In the genomic region with DNA sequence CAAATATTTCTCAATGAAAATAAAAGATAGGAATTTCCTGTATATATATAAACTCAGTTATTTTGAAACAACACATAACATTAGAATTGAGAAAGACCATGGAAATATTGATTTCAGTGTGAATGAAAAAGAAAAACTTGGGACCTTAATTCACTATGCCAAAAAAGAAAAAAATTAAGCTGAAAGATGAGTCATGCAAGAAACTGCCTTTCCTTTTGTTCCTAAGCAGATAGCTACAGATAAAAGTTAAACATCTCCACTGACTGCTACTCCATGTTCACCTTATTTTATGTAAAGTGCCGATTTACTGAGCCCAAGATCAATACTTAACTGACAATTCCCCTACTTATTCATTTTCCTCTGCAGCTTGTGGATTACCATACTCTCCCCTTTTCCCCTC, we compare ENCODE assay signal across 1 cellular context.
TF ChIP-seq lines count a peak whose summit lies in the region.

No MANE protein-coding gene starts in this region.

TF ChIP-seq in H1, 55 proteins besides CTCF, POLR2A, EP300 and RAD21:
- no peak for TF ChIP-seq SP2 (IDR thresholded peaks at IDR 0.05; ENCODE audit: low read length)
- TF ChIP-seq, protein P1, sequence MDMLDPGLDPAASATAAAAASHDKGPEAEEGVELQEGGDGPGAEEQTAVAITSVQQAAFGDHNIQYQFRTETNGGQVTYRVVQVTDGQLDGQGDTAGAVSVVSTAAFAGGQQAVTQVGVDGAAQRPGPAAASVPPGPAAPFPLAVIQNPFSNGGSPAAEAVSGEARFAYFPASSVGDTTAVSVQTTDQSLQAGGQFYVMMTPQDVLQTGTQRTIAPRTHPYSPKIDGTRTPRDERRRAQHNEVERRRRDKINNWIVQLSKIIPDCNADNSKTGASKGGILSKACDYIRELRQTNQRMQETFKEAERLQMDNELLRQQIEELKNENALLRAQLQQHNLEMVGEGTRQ (IDR thresholded peaks at IDR 0.05; ENCODE audit: low read length): no peak
- TF ChIP-seq CBX8 (IDR thresholded peaks at IDR 0.05; ENCODE audit: borderline replicate concordance, low read depth, low read length): no peak
- no peak for TF ChIP-seq POLR2AphosphoS5 (IDR thresholded peaks at IDR 0.05; ENCODE audit: low read depth, low read length)
- TF ChIP-seq SUZ12 (IDR thresholded peaks at IDR 0.05; ENCODE audit: low read length): no peak
- TF ChIP-seq, protein P2, sequence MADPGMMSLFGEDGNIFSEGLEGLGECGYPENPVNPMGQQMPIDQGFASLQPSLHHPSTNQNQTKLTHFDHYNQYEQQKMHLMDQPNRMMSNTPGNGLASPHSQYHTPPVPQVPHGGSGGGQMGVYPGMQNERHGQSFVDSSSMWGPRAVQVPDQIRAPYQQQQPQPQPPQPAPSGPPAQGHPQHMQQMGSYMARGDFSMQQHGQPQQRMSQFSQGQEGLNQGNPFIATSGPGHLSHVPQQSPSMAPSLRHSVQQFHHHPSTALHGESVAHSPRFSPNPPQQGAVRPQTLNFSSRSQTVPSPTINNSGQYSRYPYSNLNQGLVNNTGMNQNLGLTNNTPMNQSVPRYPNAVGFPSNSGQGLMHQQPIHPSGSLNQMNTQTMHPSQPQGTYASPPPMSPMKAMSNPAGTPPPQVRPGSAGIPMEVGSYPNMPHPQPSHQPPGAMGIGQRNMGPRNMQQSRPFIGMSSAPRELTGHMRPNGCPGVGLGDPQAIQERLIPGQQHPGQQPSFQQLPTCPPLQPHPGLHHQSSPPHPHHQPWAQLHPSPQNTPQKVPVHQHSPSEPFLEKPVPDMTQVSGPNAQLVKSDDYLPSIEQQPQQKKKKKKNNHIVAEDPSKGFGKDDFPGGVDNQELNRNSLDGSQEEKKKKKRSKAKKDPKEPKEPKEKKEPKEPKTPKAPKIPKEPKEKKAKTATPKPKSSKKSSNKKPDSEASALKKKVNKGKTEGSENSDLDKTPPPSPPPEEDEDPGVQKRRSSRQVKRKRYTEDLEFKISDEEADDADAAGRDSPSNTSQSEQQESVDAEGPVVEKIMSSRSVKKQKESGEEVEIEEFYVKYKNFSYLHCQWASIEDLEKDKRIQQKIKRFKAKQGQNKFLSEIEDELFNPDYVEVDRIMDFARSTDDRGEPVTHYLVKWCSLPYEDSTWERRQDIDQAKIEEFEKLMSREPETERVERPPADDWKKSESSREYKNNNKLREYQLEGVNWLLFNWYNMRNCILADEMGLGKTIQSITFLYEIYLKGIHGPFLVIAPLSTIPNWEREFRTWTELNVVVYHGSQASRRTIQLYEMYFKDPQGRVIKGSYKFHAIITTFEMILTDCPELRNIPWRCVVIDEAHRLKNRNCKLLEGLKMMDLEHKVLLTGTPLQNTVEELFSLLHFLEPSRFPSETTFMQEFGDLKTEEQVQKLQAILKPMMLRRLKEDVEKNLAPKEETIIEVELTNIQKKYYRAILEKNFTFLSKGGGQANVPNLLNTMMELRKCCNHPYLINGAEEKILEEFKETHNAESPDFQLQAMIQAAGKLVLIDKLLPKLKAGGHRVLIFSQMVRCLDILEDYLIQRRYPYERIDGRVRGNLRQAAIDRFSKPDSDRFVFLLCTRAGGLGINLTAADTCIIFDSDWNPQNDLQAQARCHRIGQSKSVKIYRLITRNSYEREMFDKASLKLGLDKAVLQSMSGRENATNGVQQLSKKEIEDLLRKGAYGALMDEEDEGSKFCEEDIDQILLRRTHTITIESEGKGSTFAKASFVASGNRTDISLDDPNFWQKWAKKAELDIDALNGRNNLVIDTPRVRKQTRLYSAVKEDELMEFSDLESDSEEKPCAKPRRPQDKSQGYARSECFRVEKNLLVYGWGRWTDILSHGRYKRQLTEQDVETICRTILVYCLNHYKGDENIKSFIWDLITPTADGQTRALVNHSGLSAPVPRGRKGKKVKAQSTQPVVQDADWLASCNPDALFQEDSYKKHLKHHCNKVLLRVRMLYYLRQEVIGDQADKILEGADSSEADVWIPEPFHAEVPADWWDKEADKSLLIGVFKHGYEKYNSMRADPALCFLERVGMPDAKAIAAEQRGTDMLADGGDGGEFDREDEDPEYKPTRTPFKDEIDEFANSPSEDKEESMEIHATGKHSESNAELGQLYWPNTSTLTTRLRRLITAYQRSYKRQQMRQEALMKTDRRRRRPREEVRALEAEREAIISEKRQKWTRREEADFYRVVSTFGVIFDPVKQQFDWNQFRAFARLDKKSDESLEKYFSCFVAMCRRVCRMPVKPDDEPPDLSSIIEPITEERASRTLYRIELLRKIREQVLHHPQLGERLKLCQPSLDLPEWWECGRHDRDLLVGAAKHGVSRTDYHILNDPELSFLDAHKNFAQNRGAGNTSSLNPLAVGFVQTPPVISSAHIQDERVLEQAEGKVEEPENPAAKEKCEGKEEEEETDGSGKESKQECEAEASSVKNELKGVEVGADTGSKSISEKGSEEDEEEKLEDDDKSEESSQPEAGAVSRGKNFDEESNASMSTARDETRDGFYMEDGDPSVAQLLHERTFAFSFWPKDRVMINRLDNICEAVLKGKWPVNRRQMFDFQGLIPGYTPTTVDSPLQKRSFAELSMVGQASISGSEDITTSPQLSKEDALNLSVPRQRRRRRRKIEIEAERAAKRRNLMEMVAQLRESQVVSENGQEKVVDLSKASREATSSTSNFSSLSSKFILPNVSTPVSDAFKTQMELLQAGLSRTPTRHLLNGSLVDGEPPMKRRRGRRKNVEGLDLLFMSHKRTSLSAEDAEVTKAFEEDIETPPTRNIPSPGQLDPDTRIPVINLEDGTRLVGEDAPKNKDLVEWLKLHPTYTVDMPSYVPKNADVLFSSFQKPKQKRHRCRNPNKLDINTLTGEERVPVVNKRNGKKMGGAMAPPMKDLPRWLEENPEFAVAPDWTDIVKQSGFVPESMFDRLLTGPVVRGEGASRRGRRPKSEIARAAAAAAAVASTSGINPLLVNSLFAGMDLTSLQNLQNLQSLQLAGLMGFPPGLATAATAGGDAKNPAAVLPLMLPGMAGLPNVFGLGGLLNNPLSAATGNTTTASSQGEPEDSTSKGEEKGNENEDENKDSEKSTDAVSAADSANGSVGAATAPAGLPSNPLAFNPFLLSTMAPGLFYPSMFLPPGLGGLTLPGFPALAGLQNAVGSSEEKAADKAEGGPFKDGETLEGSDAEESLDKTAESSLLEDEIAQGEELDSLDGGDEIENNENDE (IDR thresholded peaks at IDR 0.05; ENCODE audit: insufficient replicate concordance, low read length): no peak
- no peak for TF ChIP-seq SIN3A (conservative IDR thresholded peaks at IDR 0.05 in 1 of 2, IDR thresholded peaks at IDR 0.05 in 1 of 2; ENCODE audit: low read depth in 1 of 2, low read length in 2 of 2)
- TF ChIP-seq KDM4A (IDR thresholded peaks at IDR 0.05; ENCODE audit: low read depth, low read length, severe bottlenecking): no peak
- TF ChIP-seq, protein P3, sequence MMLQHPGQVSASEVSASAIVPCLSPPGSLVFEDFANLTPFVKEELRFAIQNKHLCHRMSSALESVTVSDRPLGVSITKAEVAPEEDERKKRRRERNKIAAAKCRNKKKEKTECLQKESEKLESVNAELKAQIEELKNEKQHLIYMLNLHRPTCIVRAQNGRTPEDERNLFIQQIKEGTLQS (IDR thresholded peaks at IDR 0.05; ENCODE audit: insufficient read depth, low read depth, low read length): no peak
- TF ChIP-seq, protein P4, sequence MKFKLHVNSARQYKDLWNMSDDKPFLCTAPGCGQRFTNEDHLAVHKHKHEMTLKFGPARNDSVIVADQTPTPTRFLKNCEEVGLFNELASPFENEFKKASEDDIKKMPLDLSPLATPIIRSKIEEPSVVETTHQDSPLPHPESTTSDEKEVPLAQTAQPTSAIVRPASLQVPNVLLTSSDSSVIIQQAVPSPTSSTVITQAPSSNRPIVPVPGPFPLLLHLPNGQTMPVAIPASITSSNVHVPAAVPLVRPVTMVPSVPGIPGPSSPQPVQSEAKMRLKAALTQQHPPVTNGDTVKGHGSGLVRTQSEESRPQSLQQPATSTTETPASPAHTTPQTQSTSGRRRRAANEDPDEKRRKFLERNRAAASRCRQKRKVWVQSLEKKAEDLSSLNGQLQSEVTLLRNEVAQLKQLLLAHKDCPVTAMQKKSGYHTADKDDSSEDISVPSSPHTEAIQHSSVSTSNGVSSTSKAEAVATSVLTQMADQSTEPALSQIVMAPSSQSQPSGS (IDR thresholded peaks at IDR 0.05; ENCODE audit: low read length): no peak
- no peak for TF ChIP-seq SRF (IDR thresholded peaks at IDR 0.05; ENCODE audit: low read depth, low read length)
- no peak for TF ChIP-seq TBP (IDR thresholded peaks at IDR 0.05; ENCODE audit: low read depth, low read length)
- TF ChIP-seq SIX5 (IDR thresholded peaks at IDR 0.05; ENCODE audit: low read depth, low read length): no peak
- no peak for TF ChIP-seq RNF2 (IDR thresholded peaks at IDR 0.05; ENCODE audit: borderline replicate concordance, low read depth, low read length, missing control alignments, poor library complexity, severe bottlenecking)
- no peak for TF ChIP-seq GABPA (IDR thresholded peaks at IDR 0.05; ENCODE audit: borderline replicate concordance, insufficient read depth, low read length)
- no peak for TF ChIP-seq JUN (IDR thresholded peaks at IDR 0.05; ENCODE audit: low read depth, low read length)
- TF ChIP-seq EGR1 (IDR thresholded peaks at IDR 0.05; ENCODE audit: borderline replicate concordance, low read depth, low read length): no peak
- TF ChIP-seq SP1 (IDR thresholded peaks at IDR 0.05; ENCODE audit: low read depth, low read length): no peak
- TF ChIP-seq CBX5 (IDR thresholded peaks at IDR 0.05; ENCODE audit: low read depth, low read length): no peak
- TF ChIP-seq TAF1 (IDR thresholded peaks at IDR 0.05; ENCODE audit: low read depth, low read length): no peak
